Comparison of ENCODE assay signal across 17 cellular contexts in genomic region chr9:136103651-136104487, GRCh38. TPM values are rescaled to one million over a fixed set of nuclear protein-coding genes. Genes with fewer than 3 reads are reported as not detected.
A peak's percentile ranks its signal among the peaks of the same experiment; 100 is the strongest.
DNase-seq lines count a peak whose midpoint lies in the region; TF ChIP-seq lines count a peak whose summit lies in the region.
"Had no signal": no experiment of that assay in that cellular context is flagged by ENCODE, and none has a peak within 500 bp of the region (broad histone marks: within the 10 kb centered on the region; RNA-seq: fewer than 3 reads in every experiment).

No MANE protein-coding gene starts in this region.

- no peak overlapping the region for H2BK5ac ChIP-seq in neuronal stem cell (ENCODE audit: low read length)

- peak overlapping the region; percentile 21 for H3K14ac ChIP-seq in neuronal stem cell (ENCODE audit: low read length)

- H3K27ac Mint-ChIP-seq in CD14-positive monocyte: no peak overlapping the region
- H3K27ac Mint-ChIP-seq: activated CD4-positive, alpha-beta T cell treated with anti-CD3 and anti-CD28 coated beads, Interleukin-2, amount 10 ng/mL, durations not matched to agents 7 days and 5 days had no signal

- H3K27me3 Mint-ChIP-seq in CD14-positive monocyte (ENCODE audit: low read depth in 3 of 3): peaks cover 36 to 63% (median 46%) of the 10 kb centered on the region in 3 donors

- peak overlapping the region; percentile 76 for H3K4ac ChIP-seq in neuronal stem cell (ENCODE audit: low read length)

- peak overlapping the region; percentile 98 for H2BK12ac ChIP-seq in neuronal stem cell (ENCODE audit: low read length)

- peak overlapping the region; percentile 12 for H4K91ac ChIP-seq in neuronal stem cell (ENCODE audit: low read depth, low read length, poor library complexity)

- H3K36me3 ChIP-seq in NT2/D1 (ENCODE audit: insufficient read depth, insufficient read length, low read length) (peaks cover 3% of the 10 kb centered on the region), neuronal stem cell (replicated peaks in 1 of 2; ENCODE audit: control insufficient read depth in 2 of 2, insufficient read depth in 2 of 2, low read length in 2 of 2) (no peaks in the 10 kb centered on the region)
- H3K36me3 ChIP-seq: upper lobe of right lung had no signal

- H2AFZ ChIP-seq in neuronal stem cell (ENCODE audit: low read length): no peak overlapping the region
- H2AFZ ChIP-seq: GM23248 had no signal

- peak overlapping the region; percentile 56 for H2BK120ac ChIP-seq in neuronal stem cell (ENCODE audit: low read depth, low read length)

- H3K36me3 Mint-ChIP-seq in CD14-positive monocyte: peaks cover 0 to 12% of the 10 kb centered on the region in 2 donors
- H3K36me3 Mint-ChIP-seq: natural killer cell had no signal

- H3K4me3 Mint-ChIP-seq in CD14-positive monocyte: no peak overlapping the region
- H3K4me3 Mint-ChIP-seq: activated CD4-positive, alpha-beta T cell treated with anti-CD3 and anti-CD28 coated beads, Interleukin-2, amount 10 ng/mL, durations not matched to agents 7 days and 5 days; natural killer cell had no signal

- H3K9ac ChIP-seq in NT2/D1 (ENCODE audit: insufficient read length, low read depth) (peak overlapping the region; percentile 45), neuronal stem cell (ENCODE audit: low read depth, low read length, poor library complexity) (no peak overlapping the region)
- H3K9ac ChIP-seq: GM23248 had no signal

- H3K4me3 ChIP-seq in NT2/D1 (ENCODE audit: insufficient read length, low read depth): peak overlapping the region; percentile 8
- no peak overlapping the region for H3K4me3 ChIP-seq in neuronal stem cell (ENCODE audit: low read length in 2 of 2)
- H3K4me3 ChIP-seq: GM23248, psoas muscle, upper lobe of right lung had no signal

- no peak overlapping the region for H3K4me2 ChIP-seq in neuronal stem cell (ENCODE audit: insufficient read depth, low read length, poor library complexity, severe bottlenecking)

- H3K4me1 ChIP-seq in NT2/D1 (ENCODE audit: insufficient read depth, insufficient read length) (peaks cover 63% of the 10 kb centered on the region), neuronal stem cell (ENCODE audit: control insufficient read depth in 2 of 2, insufficient read depth in 1 of 2, low read depth in 1 of 2, low read length in 2 of 2) (peaks cover 23 to 52% of the 10 kb centered on the region in 2 donors)

- H3K23ac ChIP-seq in neuronal stem cell (ENCODE audit: low read depth, low read length, poor library complexity): peak overlapping the region; percentile 85

- H3K27ac ChIP-seq in neuronal stem cell (replicated peaks; ENCODE audit: low read length): no peak overlapping the region
- H3K27ac ChIP-seq: GM23248, psoas muscle, upper lobe of right lung had no signal

- peak overlapping the region; percentile 96 for H2AK5ac ChIP-seq in neuronal stem cell (ENCODE audit: low read depth, low read length)

- peak overlapping the region; percentile 87 for H3K18ac ChIP-seq in neuronal stem cell (ENCODE audit: low read length)

- peaks cover 0 to 3% (median 0%) of the 10 kb centered on the region in 7 donors for H3K9me3 Mint-ChIP-seq in CD14-positive monocyte
- H3K9me3 Mint-ChIP-seq: activated CD4-positive, alpha-beta T cell treated with anti-CD3 and anti-CD28 coated beads, Interleukin-2, amount 10 ng/mL, durations not matched to agents 7 days and 5 days; natural killer cell had no signal

- H3K9me3 ChIP-seq in NT2/D1 (ENCODE audit: insufficient read depth, low read length): no peaks in the 10 kb centered on the region
- H3K9me3 ChIP-seq in neuronal stem cell (replicated peaks in 1 of 2; ENCODE audit: control insufficient read depth in 2 of 2, insufficient read depth in 1 of 2, low read depth in 1 of 2, low read length in 2 of 2): no peaks in the 10 kb centered on the region
- H3K9me3 ChIP-seq: psoas muscle, upper lobe of right lung had no signal

- peak; percentile 91 for DNase-seq in DMS79 (lab: John Stamatoyannopoulos, UW)
- no peak for DNase-seq in DMS79 treated with DMSO at 0.1 percent for 48 hours (lab: John Stamatoyannopoulos, UW)
- peak; percentile 84 for DNase-seq in NCI-H2107 treated with DMSO at 0.1 percent for 48 hours (lab: John Stamatoyannopoulos, UW; ENCODE audit: unreplicated experiment)
- DNase-seq in NT2/D1 (ENCODE audit: low read depth, low spot score): no peak
- DNase-seq in neuronal stem cell (ENCODE audit: low spot score): no peak
- DNase-seq in dermis blood vessel endothelial cell: no peak
- DNase-seq in CD14-positive monocyte (ENCODE audit: low spot score): no peak
- DNase-seq in T-helper 2 cell: no peak
- DNase-seq: activated CD4-positive, alpha-beta T cell treated with anti-CD3 and anti-CD28 coated beads, Interleukin-2, amount 10 ng/mL, durations not matched to agents 7 days and 5 days; activated naive CD4-positive, alpha-beta T cell treated with Interleukin-2 at 50 U/mL for 16 hours; activated T-cell treated with anti-CD3 and anti-CD28 coated beads for 4 hours; GM23248; natural killer cell; NCI-H226; stimulated activated naive CD4-positive, alpha-beta T cell treated with Interleukin-2 at 50 U/mL for 16 hours; upper lobe of right lung had no signal

- no peaks in the 10 kb centered on the region for H3K27me3 ChIP-seq in NT2/D1 (ENCODE audit: insufficient read depth, insufficient read length)
- peaks cover 0 to 19% (median 0%) of the 10 kb centered on the region in 3 experiments for H3K27me3 ChIP-seq in neuronal stem cell (ENCODE audit: control insufficient read depth in 3 of 3, insufficient read depth in 3 of 3, low read depth in 1 of 3, low read length in 3 of 3)
- H3K27me3 ChIP-seq: upper lobe of right lung had no signal

- peak overlapping the region; percentile 97 for H2BK15ac ChIP-seq in neuronal stem cell (ENCODE audit: low read length)

- no CpG with 5 or more reads among the region's 34 CpGs for WGBS in neuronal stem cell (ENCODE audit: extremely low coverage in 2 of 2, insufficient read length in 2 of 2, insufficient replicate concordance in 1 of 2), 2 donors

- intact Hi-C loops in CD14-positive monocyte (cut with micrococcal nuclease): no loop called here

- TF ChIP-seq CTCF in CD14-positive monocyte (IDR thresholded peaks at IDR 0.05): no peak

- peaks cover 43% of the 10 kb centered on the region for H3K4me1 Mint-ChIP-seq in CD14-positive monocyte

- peaks cover 2% of the 10 kb centered on the region for H3K79me1 ChIP-seq in neuronal stem cell (ENCODE audit: low read depth, low read length)

- H4K8ac ChIP-seq in neuronal stem cell (ENCODE audit: low read depth, low read length): no peak overlapping the region

RNA-seq across cellular contexts. Expression of gene NACC2, which starts 8.8 kb away (rescaled TPM):
- polyA plus RNA-seq in neuronal stem cell (2013, experiment 1 of 2): 4.9 TPM
- polyA plus RNA-seq in neuronal stem cell (2013, experiment 2 of 2): 5.0 TPM
- total RNA-seq in dermis blood vessel endothelial cell: 21.6 and 26.5 TPM in 2 replicates
- polyA plus RNA-seq in CD14-positive monocyte: 1 to 10 TPM; 8.1 to 8.7 TPM

RNA-seq across cellular contexts. Expression of gene TMEM250, which starts 14.8 kb away (rescaled TPM):
- polyA plus RNA-seq in neuronal stem cell (2013, experiment 1 of 2): 23.6 TPM
- polyA plus RNA-seq in neuronal stem cell (2013, experiment 2 of 2): 22.7 TPM
- 59.7 and 73.7 TPM in 2 replicates for total RNA-seq in dermis blood vessel endothelial cell
- polyA plus RNA-seq in CD14-positive monocyte: 10 to 100 TPM; 30.9 to 38.0 TPM

Comparison
In these comparisons a context has a peak if more than half of its experiments do, and no peak if none do; other contexts are left out.
1. DNase-seq: peak in DMS79 (single experiment) and NCI-H2107 treated with DMSO at 0.1 percent for 48 hours (single experiment); none in DMS79 treated with DMSO at 0.1 percent for 48 hours (single experiment), NT2/D1 (single experiment), neuronal stem cell (single experiment), dermis blood vessel endothelial cell (single experiment), CD14-positive monocyte (single experiment) and T-helper 2 cell (0 of 5).